26 cellular contexts compared by ENCODE assay signal in the genomic region with DNA sequence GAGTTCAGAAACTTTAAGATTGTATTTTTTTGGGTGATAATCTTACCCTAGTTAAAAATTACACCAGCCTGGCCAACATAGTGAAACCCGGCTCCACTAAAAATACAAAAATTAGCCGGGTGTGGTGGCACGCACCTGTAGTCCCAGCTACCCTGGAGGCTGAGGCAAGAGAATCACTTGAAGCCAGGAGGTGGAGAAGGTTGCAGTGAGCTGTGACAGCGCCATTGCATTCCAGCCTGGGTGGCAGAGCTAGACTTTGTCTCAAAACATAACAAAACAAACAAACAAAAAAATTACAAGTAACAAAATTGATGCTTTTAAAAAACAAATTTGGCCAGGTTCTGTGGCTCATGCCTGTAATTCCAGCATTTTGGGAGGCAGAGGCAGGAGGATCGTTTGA.
"Had no signal": no experiment of that assay in that cellular context is flagged by ENCODE, and none has a peak within 500 bp of the region (broad histone marks: within the 10 kb centered on the region; RNA-seq: fewer than 3 reads in every experiment).

No MANE protein-coding gene starts in this region.

- ATAC-seq: esophagus mucosa; left ventricle myocardium superior; naive thymus-derived CD8-positive, alpha-beta T cell; pancreas; psoas muscle; T-helper 17 cell had no signal

- H3K9me3 Mint-ChIP-seq: activated CD4-positive, alpha-beta memory T cell treated with anti-CD3 and anti-CD28 coated beads, Interleukin-2, amount 10 ng/mL, durations not matched to agents 7 days and 5 days; activated CD4-positive, alpha-beta T cell treated with anti-CD3 and anti-CD28 coated beads, Interleukin-2, amount 10 ng/mL, durations not matched to agents 24 days and 14 days; activated naive CD8-positive, alpha-beta T cell treated with anti-CD3 and anti-CD28 coated beads, Interleukin-2, amount 10 ng/mL, durations not matched to agents 7 days and 5 days; activated T-helper 2 cell treated with anti-CD3 and anti-CD28 coated beads, Interferon-gamma antibody, Interleukin-2, Interleukin-4, amounts not matched to agents 10 μg/mL and 5 μg/mL and 100 μg/mL, durations not matched to agents 14 hours and 24 hours and 36 hours; naive thymus-derived CD8-positive, alpha-beta T cell had no signal

- H3K9me3 ChIP-seq: neutrophil, pancreas, psoas muscle, right atrium auricular region, transverse colon, vagina had no signal

- FAIRE-seq: pancreas had no signal

- H3K27me3 ChIP-seq: cardiac muscle cell, neutrophil, pancreas, right atrium auricular region, transverse colon, vagina had no signal

- H3K4me3 Mint-ChIP-seq: activated CD4-positive, alpha-beta memory T cell treated with anti-CD3 and anti-CD28 coated beads, Interleukin-2, amount 10 ng/mL, durations not matched to agents 7 days and 5 days; activated naive CD8-positive, alpha-beta T cell treated with anti-CD3 and anti-CD28 coated beads, Interleukin-2, amount 10 ng/mL, durations not matched to agents 7 days and 5 days; mesothelial cell of epicardium; T-helper 17 cell had no signal

- H3K27me3 Mint-ChIP-seq: activated CD4-positive, alpha-beta memory T cell treated with anti-CD3 and anti-CD28 coated beads, Interleukin-2, amount 10 ng/mL, durations not matched to agents 7 days and 5 days; activated CD4-positive, alpha-beta T cell treated with anti-CD3 and anti-CD28 coated beads, Interleukin-2, amount 10 ng/mL, durations not matched to agents 24 days and 14 days; activated naive CD8-positive, alpha-beta T cell treated with anti-CD3 and anti-CD28 coated beads, Interleukin-2, amount 10 ng/mL, durations not matched to agents 7 days and 5 days; naive thymus-derived CD8-positive, alpha-beta T cell; T-helper 17 cell had no signal

- DNase-seq: activated CD4-positive, alpha-beta memory T cell treated with anti-CD3 and anti-CD28 coated beads, Interleukin-2, amount 10 ng/mL, durations not matched to agents 7 days and 5 days; activated CD4-positive, alpha-beta T cell treated with anti-CD3 and anti-CD28 coated beads, Interleukin-2, amount 10 ng/mL, durations not matched to agents 24 days and 14 days; activated naive CD4-positive, alpha-beta T cell treated with Interleukin-2 at 50 U/mL for 16 hours; activated naive CD8-positive, alpha-beta T cell treated with anti-CD3 and anti-CD28 coated beads, Interleukin-2, amount 10 ng/mL, durations not matched to agents 7 days and 5 days; amniotic stem cell; dermis blood vessel endothelial cell; effector CD8-positive, alpha-beta T cell; foreskin melanocyte; glutamatergic neuron; hippocampal formation; left ventricle myocardium superior; mammary epithelial cell; naive thymus-derived CD8-positive, alpha-beta T cell; psoas muscle; stimulated activated CD4-positive, alpha-beta T cell treated with anti-CD3 and anti-CD28 coated beads, Interleukin-12 subunit alpha, Interleukin-12 subunit beta, amount 100 ng/mL, for 4 hours; SW 1271; T-helper 17 cell; transverse colon had no signal

- H3K27ac Mint-ChIP-seq: activated CD4-positive, alpha-beta memory T cell treated with anti-CD3 and anti-CD28 coated beads, Interleukin-2, amount 10 ng/mL, durations not matched to agents 7 days and 5 days; activated CD4-positive, alpha-beta T cell treated with anti-CD3 and anti-CD28 coated beads, Interleukin-2, amount 10 ng/mL, durations not matched to agents 24 days and 14 days; activated naive CD8-positive, alpha-beta T cell treated with anti-CD3 and anti-CD28 coated beads, Interleukin-2, amount 10 ng/mL, durations not matched to agents 7 days and 5 days; activated T-helper 2 cell treated with anti-CD3 and anti-CD28 coated beads, Interferon-gamma antibody, Interleukin-2, Interleukin-4, amounts not matched to agents 10 μg/mL and 5 μg/mL and 100 μg/mL, durations not matched to agents 14 hours and 24 hours and 36 hours; mesothelial cell of epicardium had no signal

- H3K27ac ChIP-seq: cardiac muscle cell, neutrophil, pancreas, psoas muscle, right atrium auricular region, transverse colon, vagina had no signal

- H3K36me3 ChIP-seq: pancreas had no signal

- H3K4me3 ChIP-seq: cardiac muscle cell, pancreas, psoas muscle, right atrium auricular region, transverse colon, vagina had no signal
